Comparison of ENCODE assay signal across 27 cellular contexts in the genomic region with DNA sequence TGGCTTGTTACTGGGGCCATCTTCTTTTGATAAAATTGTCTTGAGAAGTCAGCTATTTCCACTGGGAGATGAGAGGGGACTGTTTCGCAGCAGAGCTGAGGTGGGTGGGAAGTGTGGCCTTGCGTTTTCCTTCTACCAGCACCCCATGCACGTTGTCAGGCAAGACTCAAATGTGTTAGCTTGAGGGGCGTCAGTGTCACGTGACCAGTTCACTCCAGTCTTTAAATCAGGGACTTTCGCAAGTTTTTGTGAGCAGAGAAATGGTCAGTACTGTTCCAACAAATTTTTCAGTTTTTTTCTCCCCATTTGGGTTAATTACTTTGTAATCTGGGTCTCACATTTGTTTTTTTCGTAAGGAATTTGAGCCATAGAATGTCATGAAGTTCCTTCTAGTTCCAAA.
"Had no signal": no experiment of that assay in that cellular context is flagged by ENCODE, and none has a peak within 500 bp of the region (broad histone marks: within the 10 kb centered on the region; RNA-seq: fewer than 3 reads in every experiment).

No MANE protein-coding gene starts in this region.

- H3K27ac ChIP-seq: epithelial cell of prostate, gastroesophageal sphincter, neutrophil, prostate gland, stomach, testis, tibial artery had no signal

- H3K27me3 ChIP-seq: gastroesophageal sphincter, neutrophil, stomach, testis, tibial artery, upper lobe of left lung had no signal

- H3K4me1 ChIP-seq: gastroesophageal sphincter, prostate gland, tibial artery had no signal

- ATAC-seq: esophagus mucosa; mucosa of descending colon; natural killer cell treated with Interleukin-12 subunit alpha and Interleukin-12 subunit beta and Interleukin-15 and Interleukin-18, amount 100 ng/mL, for 72 hours; sciatic nerve; stimulated activated effector memory CD8-positive, alpha-beta T cell treated with anti-CD3 and anti-CD28 coated beads, Interleukin-12 subunit alpha, Interleukin-12 subunit beta, amount 100 ng/mL, for 72 hours had no signal

- H3K4me3 ChIP-seq: gastroesophageal sphincter, mucosa of descending colon, prostate gland, stomach, testis, tibial artery, upper lobe of left lung had no signal

- H3K9me3 ChIP-seq: gastroesophageal sphincter, mucosa of descending colon, neutrophil, prostate gland, stomach, testis, tibial artery, upper lobe of left lung had no signal

- DNase-seq: caudate nucleus; cerebellar nuclear complex; cortex of kidney; effector CD4-positive, alpha-beta T cell; foreskin fibroblast; hypothalamus; immature natural killer cell; islet precursor cell; kidney glomerular epithelial cell; mesenchymal stem cell; mucosa of descending colon; naive B cell; stimulated activated CD4-positive, alpha-beta T cell treated with anti-CD3 and anti-CD28 coated beads, Interleukin-2, amount 100 ng/mL, for 24 hours; stimulated activated CD4-positive, alpha-beta T cell treated with anti-CD3 and anti-CD28 coated beads, Interleukin-4, amount 100 ng/mL, for 24 hours; stimulated activated naive CD4-positive, alpha-beta T cell treated with Interleukin-2 at 50 U/mL for 16 hours; stomach; testis; tibial artery; upper lobe of left lung had no signal
